In genomic region chr4:111013846-111014245, GRCh38 we compare ENCODE assay signal across 33 cellular contexts.
"Had no signal": no experiment of that assay in that cellular context is flagged by ENCODE, and none has a peak within 500 bp of the region (broad histone marks: within the 10 kb centered on the region; RNA-seq: fewer than 3 reads in every experiment).

No MANE protein-coding gene starts in this region.

- H3K36me3 ChIP-seq: adrenal gland, ascending aorta, brain microvascular endothelial cell, breast epithelium, cardiac muscle cell had no signal

- FAIRE-seq: astrocyte, bronchial epithelial cell had no signal

- DNase-seq: activated effector memory CD4-positive, alpha-beta T cell treated with anti-CD3 and anti-CD28 coated beads, Interleukin-2, amount 50 U/mL, for 16 hours; activated effector memory CD4-positive, alpha-beta T cell treated with Interleukin-2 at 50 U/mL for 16 hours; activated gamma-delta T cell; activated gamma-delta T cell treated with Interleukin-2 at 50 U/mL for 16 hours; activated naive CD4-positive, alpha-beta T cell; activated naive CD4-positive, alpha-beta T cell treated with anti-CD3 and anti-CD28 coated beads for 36 hours; activated naive CD4-positive, alpha-beta T cell treated with anti-CD3 and anti-CD28 coated beads, Interleukin-2, amount 10 ng/mL, durations not matched to agents 7 days and 5 days; activated naive CD4-positive, alpha-beta T cell treated with anti-CD3 and anti-CD28 coated beads, Interleukin-2, amount 50 U/mL, for 16 hours; activated naive CD4-positive, alpha-beta T cell treated with Interleukin-2 at 50 U/mL for 16 hours; activated naive CD8-positive, alpha-beta T cell treated with anti-CD3 and anti-CD28 coated beads for 36 hours; activated naive CD8-positive, alpha-beta T cell treated with anti-CD3 and anti-CD28 coated beads, Interleukin-2, amount 10 ng/mL, durations not matched to agents 7 days and 5 days; activated naive CD8-positive, alpha-beta T cell treated with anti-CD3 and anti-CD28 coated beads, Interleukin-2, amount 50 U/mL, for 24 hours; activated T-cell treated with anti-CD3 and anti-CD28 coated beads, Interleukin-2, amount 50 U/mL, for 1 hour; activated T-cell treated with anti-CD3 and anti-CD28 coated beads, Interleukin-2, amount 50 U/mL, for 24 hours; activated T-cell treated with anti-CD3 and anti-CD28 coated beads, Interleukin-2, amount 50 U/mL, for 4 hours; activated T-cell treated with anti-CD3 and anti-CD28 coated beads, Interleukin-2, amount 50 U/mL, for 48 hours; activated T-cell treated with anti-CD3 and anti-CD28 coated beads, Interleukin-2, amount 50 U/mL, for 72 hours; adrenal gland; amniotic stem cell; amygdala; anterior cingulate cortex; aorta; body of pancreas; brain microvascular endothelial cell; central memory CD4-positive, alpha-beta T cell; cerebellar nuclear complex had no signal

- H3K4me3 ChIP-seq: adrenal gland, ascending aorta, body of pancreas, breast epithelium, cardiac muscle cell had no signal

- H3K27ac ChIP-seq: adrenal gland, ascending aorta, body of pancreas, brain microvascular endothelial cell, breast epithelium, cardiac muscle cell had no signal

- ATAC-seq: activated naive CD4-positive, alpha-beta T cell treated with anti-CD3 and anti-CD28 coated beads, Interleukin-2, amount 50 U/mL, for 72 hours; activated naive CD8-positive, alpha-beta T cell treated with anti-CD3 and anti-CD28 coated beads, Interleukin-2, amount 50 U/mL, for 24 hours; activated T-cell treated with anti-CD3 and anti-CD28 coated beads, Interleukin-2, amount 50 U/mL, for 4 hours; activated T-cell treated with anti-CD3 and anti-CD28 coated beads, Interleukin-2, amount 50 U/mL, for 72 hours; activated T-helper 17 cell treated with anti-CD3 and anti-CD28 coated beads, Interleukin-2, amount 50 U/mL, for 72 hours; body of pancreas had no signal

- H3K9me3 ChIP-seq: adrenal gland, ascending aorta, body of pancreas, breast epithelium had no signal

- H3K4me1 ChIP-seq: adrenal gland, ascending aorta, body of pancreas, breast epithelium had no signal

- H3K27me3 ChIP-seq: adrenal gland, ascending aorta, body of pancreas, brain microvascular endothelial cell, breast epithelium, cardiac muscle cell had no signal
